1 cellular context compared by ENCODE assay signal in the genomic region with DNA sequence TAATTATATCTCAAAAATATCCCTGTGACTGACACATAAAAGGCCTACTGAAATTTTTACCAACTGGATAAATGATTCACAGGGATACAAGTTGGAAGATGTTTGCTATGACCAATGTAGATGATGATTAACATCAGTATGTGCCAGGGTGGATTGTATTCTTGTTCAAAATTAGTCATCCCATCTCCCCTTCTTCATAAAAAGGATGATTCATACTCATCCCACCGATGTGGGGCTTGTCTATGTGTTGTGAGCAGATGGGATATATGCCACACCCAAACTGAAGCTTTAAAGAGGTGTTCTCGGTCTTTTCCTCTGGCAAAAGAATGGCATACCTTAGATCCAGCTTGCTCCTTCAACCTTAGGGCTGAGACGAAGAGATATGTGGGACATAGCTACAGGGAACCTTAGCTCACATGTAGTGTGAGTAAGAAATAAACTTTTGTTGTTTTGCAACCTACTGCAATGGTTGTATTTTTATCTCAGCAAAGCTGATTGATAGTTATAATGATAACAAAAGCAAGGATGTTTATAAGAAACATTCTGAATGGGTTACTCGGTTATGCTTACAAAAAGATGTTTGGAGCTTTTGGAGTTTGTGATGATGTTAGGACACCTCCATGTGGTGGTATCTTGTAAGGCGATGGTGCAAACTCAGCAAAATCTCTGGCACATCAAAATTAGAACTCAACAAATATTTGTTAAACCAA.
A peak's percentile ranks its signal among the peaks of the same experiment; 100 is the strongest.
TF ChIP-seq lines count a peak whose summit lies in the region.

No MANE protein-coding gene starts in this region.

TF ChIP-seq in HepG2, 621 proteins besides CTCF, POLR2A, EP300 and RAD21:
- TF ChIP-seq, protein P1, sequence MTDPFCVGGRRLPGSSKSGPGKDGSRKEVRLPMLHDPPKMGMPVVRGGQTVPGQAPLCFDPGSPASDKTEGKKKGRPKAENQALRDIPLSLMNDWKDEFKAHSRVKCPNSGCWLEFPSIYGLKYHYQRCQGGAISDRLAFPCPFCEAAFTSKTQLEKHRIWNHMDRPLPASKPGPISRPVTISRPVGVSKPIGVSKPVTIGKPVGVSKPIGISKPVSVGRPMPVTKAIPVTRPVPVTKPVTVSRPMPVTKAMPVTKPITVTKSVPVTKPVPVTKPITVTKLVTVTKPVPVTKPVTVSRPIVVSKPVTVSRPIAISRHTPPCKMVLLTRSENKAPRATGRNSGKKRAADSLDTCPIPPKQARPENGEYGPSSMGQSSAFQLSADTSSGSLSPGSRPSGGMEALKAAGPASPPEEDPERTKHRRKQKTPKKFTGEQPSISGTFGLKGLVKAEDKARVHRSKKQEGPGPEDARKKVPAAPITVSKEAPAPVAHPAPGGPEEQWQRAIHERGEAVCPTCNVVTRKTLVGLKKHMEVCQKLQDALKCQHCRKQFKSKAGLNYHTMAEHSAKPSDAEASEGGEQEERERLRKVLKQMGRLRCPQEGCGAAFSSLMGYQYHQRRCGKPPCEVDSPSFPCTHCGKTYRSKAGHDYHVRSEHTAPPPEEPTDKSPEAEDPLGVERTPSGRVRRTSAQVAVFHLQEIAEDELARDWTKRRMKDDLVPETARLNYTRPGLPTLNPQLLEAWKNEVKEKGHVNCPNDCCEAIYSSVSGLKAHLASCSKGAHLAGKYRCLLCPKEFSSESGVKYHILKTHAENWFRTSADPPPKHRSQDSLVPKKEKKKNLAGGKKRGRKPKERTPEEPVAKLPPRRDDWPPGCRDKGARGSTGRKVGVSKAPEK (CRISPR knock-in tag; IDR thresholded peaks at IDR 0.05; ENCODE audit: borderline replicate concordance): no peak
- TF ChIP-seq POLR2G (IDR thresholded peaks at IDR 0.05; ENCODE audit: low read depth, low read length): no peak
- no peak for TF ChIP-seq AGO2 (optimal IDR thresholded peaks at IDR 0.05; ENCODE audit: low read depth, low read length)
- TF ChIP-seq ZNF746 (CRISPR knock-in tag; IDR thresholded peaks at IDR 0.05): no peak
- TF ChIP-seq, protein P2, sequence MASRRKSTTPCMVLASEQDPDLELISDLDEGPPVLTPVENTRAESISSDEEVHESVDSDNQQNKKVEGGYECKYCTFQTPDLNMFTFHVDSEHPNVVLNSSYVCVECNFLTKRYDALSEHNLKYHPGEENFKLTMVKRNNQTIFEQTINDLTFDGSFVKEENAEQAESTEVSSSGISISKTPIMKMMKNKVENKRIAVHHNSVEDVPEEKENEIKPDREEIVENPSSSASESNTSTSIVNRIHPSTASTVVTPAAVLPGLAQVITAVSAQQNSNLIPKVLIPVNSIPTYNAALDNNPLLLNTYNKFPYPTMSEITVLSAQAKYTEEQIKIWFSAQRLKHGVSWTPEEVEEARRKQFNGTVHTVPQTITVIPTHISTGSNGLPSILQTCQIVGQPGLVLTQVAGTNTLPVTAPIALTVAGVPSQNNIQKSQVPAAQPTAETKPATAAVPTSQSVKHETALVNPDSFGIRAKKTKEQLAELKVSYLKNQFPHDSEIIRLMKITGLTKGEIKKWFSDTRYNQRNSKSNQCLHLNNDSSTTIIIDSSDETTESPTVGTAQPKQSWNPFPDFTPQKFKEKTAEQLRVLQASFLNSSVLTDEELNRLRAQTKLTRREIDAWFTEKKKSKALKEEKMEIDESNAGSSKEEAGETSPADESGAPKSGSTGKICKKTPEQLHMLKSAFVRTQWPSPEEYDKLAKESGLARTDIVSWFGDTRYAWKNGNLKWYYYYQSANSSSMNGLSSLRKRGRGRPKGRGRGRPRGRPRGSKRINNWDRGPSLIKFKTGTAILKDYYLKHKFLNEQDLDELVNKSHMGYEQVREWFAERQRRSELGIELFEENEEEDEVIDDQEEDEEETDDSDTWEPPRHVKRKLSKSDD (CRISPR knock-in tag; IDR thresholded peaks at IDR 0.05; ENCODE audit: low read depth): no peak
- TF ChIP-seq ZNF788 (CRISPR knock-in tag; IDR thresholded peaks at IDR 0.05; ENCODE audit: borderline replicate concordance): no peak
- TF ChIP-seq GATAD2A (CRISPR knock-in tag; IDR thresholded peaks at IDR 0.05): no peak
- peak; percentile 49; the same call in 1 of the 2 replicates for TF ChIP-seq SMC3 (IDR thresholded peaks at IDR 0.05; ENCODE audit: low read length)
- peak; percentile 96 for TF ChIP-seq MAFF (IDR thresholded peaks at IDR 0.05; ENCODE audit: low read depth, low read length)
- TF ChIP-seq ZNF230 (CRISPR knock-in tag; IDR thresholded peaks at IDR 0.05): no peak
- peak; percentile 65; the same call in 1 of the 2 replicates for TF ChIP-seq MAFG (CRISPR knock-in tag; IDR thresholded peaks at IDR 0.05)
- TF ChIP-seq NCOA2 (CRISPR knock-in tag; IDR thresholded peaks at IDR 0.05): no peak
- TF ChIP-seq MAFK (conservative IDR thresholded peaks at IDR 0.05 in 1 of 2, IDR thresholded peaks at IDR 0.05 in 1 of 2; ENCODE audit: low read length in 2 of 2): peak; percentile 97 to 98
- TF ChIP-seq ZNF33B (CRISPR knock-in tag; IDR thresholded peaks at IDR 0.05): no peak
- TF ChIP-seq, protein P3, sequence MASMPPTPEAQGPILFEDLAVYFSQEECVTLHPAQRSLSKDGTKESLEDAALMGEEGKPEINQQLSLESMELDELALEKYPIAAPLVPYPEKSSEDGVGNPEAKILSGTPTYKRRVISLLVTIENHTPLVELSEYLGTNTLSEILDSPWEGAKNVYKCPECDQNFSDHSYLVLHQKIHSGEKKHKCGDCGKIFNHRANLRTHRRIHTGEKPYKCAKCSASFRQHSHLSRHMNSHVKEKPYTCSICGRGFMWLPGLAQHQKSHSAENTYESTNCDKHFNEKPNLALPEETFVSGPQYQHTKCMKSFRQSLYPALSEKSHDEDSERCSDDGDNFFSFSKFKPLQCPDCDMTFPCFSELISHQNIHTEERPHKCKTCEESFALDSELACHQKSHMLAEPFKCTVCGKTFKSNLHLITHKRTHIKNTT (CRISPR knock-in tag; IDR thresholded peaks at IDR 0.05): no peak
- TF ChIP-seq, protein P4, sequence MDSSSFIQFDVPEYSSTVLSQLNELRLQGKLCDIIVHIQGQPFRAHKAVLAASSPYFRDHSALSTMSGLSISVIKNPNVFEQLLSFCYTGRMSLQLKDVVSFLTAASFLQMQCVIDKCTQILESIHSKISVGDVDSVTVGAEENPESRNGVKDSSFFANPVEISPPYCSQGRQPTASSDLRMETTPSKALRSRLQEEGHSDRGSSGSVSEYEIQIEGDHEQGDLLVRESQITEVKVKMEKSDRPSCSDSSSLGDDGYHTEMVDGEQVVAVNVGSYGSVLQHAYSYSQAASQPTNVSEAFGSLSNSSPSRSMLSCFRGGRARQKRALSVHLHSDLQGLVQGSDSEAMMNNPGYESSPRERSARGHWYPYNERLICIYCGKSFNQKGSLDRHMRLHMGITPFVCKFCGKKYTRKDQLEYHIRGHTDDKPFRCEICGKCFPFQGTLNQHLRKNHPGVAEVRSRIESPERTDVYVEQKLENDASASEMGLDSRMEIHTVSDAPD (CRISPR knock-in tag; IDR thresholded peaks at IDR 0.05): no peak
- TF ChIP-seq GPN1 (CRISPR knock-in tag; IDR thresholded peaks at IDR 0.05; ENCODE audit: borderline replicate concordance): no peak
- peak; percentile 75 for TF ChIP-seq STAG1 (CRISPR knock-in tag; IDR thresholded peaks at IDR 0.05)
